Comparison of ENCODE assay signal across 11 cellular contexts in the genomic region with DNA sequence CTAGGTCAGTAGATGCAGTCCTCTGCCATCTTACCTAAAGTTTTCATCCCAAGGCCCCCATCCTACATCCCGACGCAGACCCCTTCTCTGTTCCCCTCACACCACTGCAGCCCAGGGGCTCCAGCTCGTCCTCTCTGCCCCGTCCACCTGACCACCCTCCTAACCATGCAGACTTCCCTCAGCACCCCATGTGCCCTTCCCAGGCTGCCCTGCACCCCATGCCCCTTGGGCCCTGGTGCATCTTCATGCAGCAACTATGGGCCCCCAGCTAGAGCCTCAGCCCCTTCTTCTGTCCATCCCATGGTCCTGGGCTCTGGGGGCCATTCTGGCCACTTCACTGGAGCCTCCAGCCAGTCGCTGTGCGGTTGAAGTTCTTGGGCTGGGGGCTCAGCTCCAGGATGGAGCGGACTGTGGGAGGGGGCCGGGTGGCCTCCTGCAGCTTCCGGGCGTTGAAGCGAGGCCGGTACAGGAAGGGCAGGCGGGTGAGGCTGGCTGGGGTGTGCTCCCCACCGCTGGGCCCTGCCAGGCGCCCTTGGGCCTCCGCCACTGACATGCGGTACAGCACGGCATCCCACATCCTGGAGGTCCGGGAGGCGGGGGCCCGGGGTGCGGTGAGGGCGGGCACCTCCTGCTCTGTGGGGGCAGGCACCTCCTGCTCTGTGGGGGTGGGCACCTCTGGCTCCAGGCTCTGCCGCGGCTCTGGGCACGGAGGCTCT. TPM values are rescaled to one million over a fixed set of nuclear protein-coding genes. Genes with fewer than 3 reads are reported as not detected.
DNase-seq lines count a peak whose midpoint lies in the region; ATAC-seq and TF ChIP-seq lines count a peak whose summit lies in the region.
"Had no signal": no experiment of that assay in that cellular context is flagged by ENCODE, and none has a peak within 500 bp of the region (broad histone marks: within the 10 kb centered on the region; RNA-seq: fewer than 3 reads in every experiment).

No MANE protein-coding gene starts in this region.

- H3K4me1 ChIP-seq in right cardiac atrium (ENCODE audit: control insufficient read depth, insufficient read depth, low read length): no peaks in the 10 kb centered on the region

- intact Hi-C loops in right cardiac atrium (cut with DNase I): loop anchor here in 1 of 4 donors (5.0 kb wide), 1 partner anchor 47 kb away; no protein-coding TSS in a partner anchor

- no peak overlapping the region for H3K27ac ChIP-seq in right cardiac atrium (ENCODE audit: low read length)

- ATAC-seq in right cardiac atrium (peak; percentile 23 to 30), GM19452 (IDR thresholded peaks at IDR 0.05; ENCODE audit: unreplicated experiment) (no peak), GM19023 (IDR thresholded peaks at IDR 0.05; ENCODE audit: unreplicated experiment) (no peak), GM19455 (IDR thresholded peaks at IDR 0.05; ENCODE audit: unreplicated experiment) (no peak)

- 76% methylated on average over 26 of the region's 26 CpGs for WGBS in right cardiac atrium

- no peaks in the 10 kb centered on the region for H3K9me3 ChIP-seq in right cardiac atrium (ENCODE audit: control insufficient read depth, low read length)

- DNase-seq in GM20000 (ENCODE audit: low spot score) (peak; percentile 18), right cardiac atrium (peak in 2 of 3 donors; percentile 78 to 84), HK-2 (ENCODE audit: unreplicated experiment) (no peak)
- peak; percentile 34 for DNase-seq in activated CD8-positive, alpha-beta memory T cell treated with anti-CD3 and anti-CD28 coated beads, Interleukin-2, amount 50 U/mL, for 1 hour (ENCODE audit: extremely low read depth)
- DNase-seq in stimulated activated CD4-positive, alpha-beta T cell treated with anti-CD3 and anti-CD28 coated beads, TNF-alpha, amount 100 ng/mL, for 48 hours (ENCODE audit: low read depth in 3 of 3): peak; percentile 26 to 54 (median 49)
- DNase-seq: mesenchymal stem cell, NCI-H526 had no signal

- H3K27me3 ChIP-seq in right cardiac atrium (ENCODE audit: control insufficient read depth, insufficient read depth): no peaks in the 10 kb centered on the region

- no peak overlapping the region for H3K4me3 ChIP-seq in right cardiac atrium (ENCODE audit: low read length)

- TF ChIP-seq CTCF in GM20000 (IDR thresholded peaks at IDR 0.05; ENCODE audit: extremely low read depth, missing control alignments): no peak

RNA-seq across cellular contexts. Expression of gene PRR33, which starts 2.7 kb away (rescaled TPM):
- total RNA-seq in right cardiac atrium: under 1 TPM; 0.11 to 0.82 (median 0.24) TPM
- 0.81 TPM for polyA plus RNA-seq in right cardiac atrium
- total RNA-seq: Daoy had no signal

RNA-seq across cellular contexts. Expression of gene TNNT3, which starts 30.5 kb away (rescaled TPM):
- total RNA-seq in right cardiac atrium: 10 to 100 TPM in 3 of 4 donors, 1 to 10 TPM in 1; 9.0 to 58.7 (median 34.1) TPM
- polyA plus RNA-seq in right cardiac atrium: 63.1 TPM
- total RNA-seq: Daoy had no signal

RNA-seq across cellular contexts. Expression of gene LSP1, which starts 36.1 kb away (rescaled TPM):
- 10 to 100 TPM in 3 of 4 donors, 1 to 10 TPM in 1; 7.6 to 18.3 (median 14.8) TPM for total RNA-seq in right cardiac atrium
- polyA plus RNA-seq in right cardiac atrium: 11.7 TPM

RNA-seq across cellular contexts. Expression of gene TNNI2, which starts 50.2 kb away (rescaled TPM):
- total RNA-seq in right cardiac atrium: not detected
- not detected for polyA plus RNA-seq in right cardiac atrium
- total RNA-seq: Daoy had no signal

RNA-seq across cellular contexts. Expression of gene SYT8, which starts 54.2 kb away (rescaled TPM):
- total RNA-seq in right cardiac atrium: not detected
- not detected for polyA plus RNA-seq in right cardiac atrium
- total RNA-seq: Daoy had no signal

Comparison
In these comparisons a context has a peak if more than half of its experiments do, and no peak if none do; other contexts are left out.
1. ATAC-seq: peak in right cardiac atrium (2 of 2); none in GM19452 (single experiment), GM19023 (single experiment) and GM19455 (single experiment).